In the genomic region with DNA sequence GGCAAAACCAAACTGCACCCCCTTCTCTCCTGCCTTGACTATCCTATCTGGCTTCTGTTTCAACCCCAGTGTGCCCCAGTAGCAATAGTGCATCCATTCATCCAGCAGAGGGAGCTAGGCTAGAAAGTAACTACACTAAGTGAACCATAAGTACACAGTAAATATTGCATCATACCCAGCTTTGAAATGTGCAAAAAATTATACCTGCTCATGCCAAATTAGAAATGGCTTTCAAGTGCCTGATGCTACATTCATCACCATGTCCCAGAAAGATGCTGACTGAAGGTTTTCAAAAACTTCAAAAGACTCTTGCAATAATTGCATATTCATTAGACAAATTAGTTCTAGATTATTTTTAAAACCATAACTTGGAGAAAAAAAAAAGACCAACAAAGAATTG, we compare ENCODE assay signal across 8 cellular contexts.
DNase-seq lines count a peak whose midpoint lies in the region; ATAC-seq and TF ChIP-seq lines count a peak whose summit lies in the region.

No MANE protein-coding gene starts in this region.

- no peaks in the 10 kb centered on the region for H4K20me1 ChIP-seq in DND-41 (ENCODE audit: insufficient read depth, low read length)

- H3K36me3 ChIP-seq in DND-41 (ENCODE audit: insufficient read depth, low read length) = no peaks in the 10 kb centered on the region
- H3K36me3 ChIP-seq in psoas muscle (ENCODE audit: insufficient read depth in 1 of 2, low read depth in 1 of 2) = no peaks in the 10 kb centered on the region

- H3K79me2 ChIP-seq in DND-41 (ENCODE audit: insufficient read depth, low read length) = no peaks in the 10 kb centered on the region

- H3K27me3 ChIP-seq in DND-41 (ENCODE audit: insufficient read depth, low read length, poor library complexity) (no peaks in the 10 kb centered on the region), psoas muscle (ENCODE audit: insufficient read depth in 3 of 3, low read length in 2 of 3) (no peaks in the 10 kb centered on the region)

- no peaks in the 10 kb centered on the region for H3K4me1 ChIP-seq in DND-41 (ENCODE audit: insufficient read depth, low read length)
- H3K4me1 ChIP-seq in psoas muscle = peaks cover 8% of the 10 kb centered on the region

- H3K27ac ChIP-seq in DND-41 (ENCODE audit: low read length) (no peak overlapping the region), psoas muscle (no peak overlapping the region)

- DNase-seq in DND-41 (peak; percentile 46), NCI-H2227 treated with DMSO at 0.1 percent for 48 hours (lab: John Stamatoyannopoulos, UW) (peak; percentile 34), globus pallidus (ENCODE audit: low spot score) (peak; percentile 72), psoas muscle (no peak)
- no peak for DNase-seq in stimulated activated naive CD4-positive, alpha-beta T cell treated with Interleukin-2 at 50 U/mL for 16 hours (lab: John Stamatoyannopoulos, UW)

- intact Hi-C loops in psoas muscle (cut with DNase I) = loop anchor here in 1 of 2 donors (5.0 kb wide), 2 partner anchors 146 to 366 kb away; no protein-coding TSS in a partner anchor

- TF ChIP-seq CTCF in DND-41 (IDR thresholded peaks at IDR 0.05; ENCODE audit: borderline replicate concordance, extremely low read depth, low read length, poor library complexity, severe bottlenecking) = peak; percentile 73
- TF ChIP-seq CTCF in WI38 (IDR thresholded peaks at IDR 0.05; ENCODE audit: low read depth, low read length) = peak; percentile 66
- TF ChIP-seq CTCF in psoas muscle (IDR thresholded peaks at IDR 0.05) = peak; percentile 65

- H3K4me3 ChIP-seq in DND-41 (ENCODE audit: low read depth in 1 of 2, low read length in 2 of 2) (no peak overlapping the region), WI38 (ENCODE audit: low read depth, low read length) (no peak overlapping the region), psoas muscle (no peak overlapping the region)

- H3K9me3 ChIP-seq in DND-41 (ENCODE audit: insufficient read depth, low read length, severe bottlenecking) = no peaks in the 10 kb centered on the region
- H3K9me3 ChIP-seq in psoas muscle = no peaks in the 10 kb centered on the region

- H2AFZ ChIP-seq in DND-41 (ENCODE audit: low read depth, low read length) = no peak overlapping the region

- ATAC-seq in DND-41 (ENCODE audit: insufficient read depth, low read depth) (peak; percentile 93), GM19351 (IDR thresholded peaks at IDR 0.05; ENCODE audit: unreplicated experiment) (peak; percentile 100), HG03175 (IDR thresholded peaks at IDR 0.05; ENCODE audit: unreplicated experiment) (peak; percentile 99), psoas muscle (peak; percentile 65 to 95 (median 84))

- no peak overlapping the region for H3K4me2 ChIP-seq in DND-41 (ENCODE audit: insufficient read depth, low read length)

- H3K9ac ChIP-seq in DND-41 (ENCODE audit: low read depth, low read length) = no peak overlapping the region

Comparison
In these comparisons a context has a peak if more than half of its experiments do, and no peak if none do; other contexts are left out.
1. DNase-seq: peak in DND-41 (single experiment), NCI-H2227 treated with DMSO at 0.1 percent for 48 hours (single experiment) and globus pallidus (single experiment); none in psoas muscle (0 of 2) and stimulated activated naive CD4-positive, alpha-beta T cell treated with Interleukin-2 at 50 U/mL for 16 hours (single experiment).
2. Peak in every context shown above with its lines, with median percentiles within 50 percentile points of each other: ATAC-seq and CTCF ChIP-seq.